Comparison of ENCODE assay signal across 26 cellular contexts in genomic region chr3:144275005-144275404, GRCh38.
"Had no signal": no experiment of that assay in that cellular context is flagged by ENCODE, and none has a peak within 500 bp of the region (broad histone marks: within the 10 kb centered on the region; RNA-seq: fewer than 3 reads in every experiment).

No MANE protein-coding gene starts in this region.

- H3K4me2 ChIP-seq: neural progenitor cell had no signal

- H3K27me3 Mint-ChIP-seq: activated CD4-positive, alpha-beta T cell treated with anti-CD3 and anti-CD28 coated beads for 36 hours; activated CD8-positive, alpha-beta memory T cell treated with anti-CD3 and anti-CD28 coated beads, Interleukin-2, amount 10 ng/mL, durations not matched to agents 7 days and 5 days had no signal

- H3K4me3 Mint-ChIP-seq: activated CD4-positive, alpha-beta T cell treated with anti-CD3 and anti-CD28 coated beads for 36 hours; activated CD8-positive, alpha-beta memory T cell treated with anti-CD3 and anti-CD28 coated beads, Interleukin-2, amount 10 ng/mL, durations not matched to agents 7 days and 5 days; activated CD8-positive, alpha-beta T cell treated with anti-CD3 and anti-CD28 coated beads, Interleukin-2, amount 10 ng/mL, durations not matched to agents 7 days and 5 days; activated naive CD8-positive, alpha-beta T cell treated with anti-CD3 and anti-CD28 coated beads for 36 hours; activated T-cell treated with anti-CD3 and anti-CD28 coated beads, Interleukin-2, amount 50 U/mL, for 72 hours; natural killer cell; neural progenitor cell had no signal

- H3K9me3 Mint-ChIP-seq: activated naive CD8-positive, alpha-beta T cell treated with anti-CD3 and anti-CD28 coated beads for 36 hours; activated T-cell treated with anti-CD3 and anti-CD28 coated beads, Interleukin-2, amount 50 U/mL, for 72 hours; natural killer cell; neural progenitor cell had no signal

- DNase-seq: activated CD4-positive, alpha-beta T cell treated with anti-CD3 and anti-CD28 coated beads for 36 hours; activated CD4-positive, CD25-positive, alpha-beta regulatory T cell; activated CD8-positive, alpha-beta memory T cell treated with anti-CD3 and anti-CD28 coated beads, Interleukin-2, amount 10 ng/mL, durations not matched to agents 7 days and 5 days; activated CD8-positive, alpha-beta T cell treated with anti-CD3 and anti-CD28 coated beads, Interleukin-2, amount 10 ng/mL, durations not matched to agents 7 days and 5 days; activated naive CD4-positive, alpha-beta T cell; activated naive CD8-positive, alpha-beta T cell treated with anti-CD3 and anti-CD28 coated beads for 36 hours; activated T-cell treated with anti-CD3 and anti-CD28 coated beads, Interleukin-2, amount 50 U/mL, for 72 hours; adrenal gland; aorta; body of pancreas; colonic mucosa; effector CD8-positive, alpha-beta T cell; erythroblast; gastrocnemius medialis; glutamatergic neuron; left ventricle myocardium inferior; natural killer cell; occipital lobe; posterior cingulate gyrus; right cardiac atrium; spleen; stimulated activated naive CD8-positive, alpha-beta T cell treated with anti-CD3 and anti-CD28 coated beads, Interleukin-15, Interleukin-2, amounts not matched to agents 100 U/mL and 50 U/mL, for 24 hours; testis; transverse colon had no signal

- H3K9ac ChIP-seq: neural progenitor cell had no signal

- H3K36me3 Mint-ChIP-seq: activated CD8-positive, alpha-beta memory T cell treated with anti-CD3 and anti-CD28 coated beads, Interleukin-2, amount 10 ng/mL, durations not matched to agents 7 days and 5 days; activated naive CD8-positive, alpha-beta T cell treated with anti-CD3 and anti-CD28 coated beads for 36 hours; natural killer cell; neural progenitor cell had no signal

- H3K27ac ChIP-seq: adrenal gland, body of pancreas, colonic mucosa, gastrocnemius medialis, left ventricle myocardium inferior, neural progenitor cell, spleen, testis, transverse colon had no signal

- ATAC-seq: activated CD4-positive, alpha-beta T cell treated with anti-CD3 and anti-CD28 coated beads for 36 hours; activated CD8-positive, alpha-beta memory T cell treated with anti-CD3 and anti-CD28 coated beads, Interleukin-2, amount 10 ng/mL, durations not matched to agents 7 days and 5 days; activated CD8-positive, alpha-beta T cell treated with anti-CD3 and anti-CD28 coated beads, Interleukin-2, amount 10 ng/mL, durations not matched to agents 7 days and 5 days; activated T-cell treated with anti-CD3 and anti-CD28 coated beads, Interleukin-2, amount 50 U/mL, for 72 hours; body of pancreas; gastrocnemius medialis; natural killer cell; right cardiac atrium; stimulated activated naive CD8-positive, alpha-beta T cell treated with anti-CD3 and anti-CD28 coated beads, Interleukin-15, Interleukin-2, amounts not matched to agents 100 U/mL and 50 U/mL, for 24 hours had no signal

- H3K9me3 ChIP-seq: adrenal gland, body of pancreas, colonic mucosa, gastrocnemius medialis, left ventricle myocardium inferior, spleen, testis, transverse colon had no signal

- H3K36me3 ChIP-seq: adrenal gland, colonic mucosa, gastrocnemius medialis, left ventricle myocardium inferior, neural progenitor cell, spleen, transverse colon had no signal

- H3K27me3 ChIP-seq: adrenal gland, body of pancreas, colonic mucosa, gastrocnemius medialis, neural progenitor cell, spleen, testis, transverse colon had no signal

- H3K4me1 Mint-ChIP-seq: activated CD8-positive, alpha-beta memory T cell treated with anti-CD3 and anti-CD28 coated beads, Interleukin-2, amount 10 ng/mL, durations not matched to agents 7 days and 5 days; neural progenitor cell had no signal

- H3K27ac Mint-ChIP-seq: activated CD4-positive, alpha-beta T cell treated with anti-CD3 and anti-CD28 coated beads for 36 hours; activated CD8-positive, alpha-beta memory T cell treated with anti-CD3 and anti-CD28 coated beads, Interleukin-2, amount 10 ng/mL, durations not matched to agents 7 days and 5 days; activated CD8-positive, alpha-beta T cell treated with anti-CD3 and anti-CD28 coated beads, Interleukin-2, amount 10 ng/mL, durations not matched to agents 7 days and 5 days; activated naive CD8-positive, alpha-beta T cell treated with anti-CD3 and anti-CD28 coated beads for 36 hours; activated T-cell treated with anti-CD3 and anti-CD28 coated beads, Interleukin-2, amount 50 U/mL, for 72 hours; neural progenitor cell had no signal

- H3K4me1 ChIP-seq: adrenal gland, body of pancreas, colonic mucosa, gastrocnemius medialis, left ventricle myocardium inferior, neural progenitor cell, spleen, testis had no signal

- H3K4me3 ChIP-seq: adrenal gland, body of pancreas, colonic mucosa, gastrocnemius medialis, left ventricle myocardium inferior, lung, neural progenitor cell, spleen, testis, transverse colon had no signal

- H2AFZ ChIP-seq: neural progenitor cell had no signal
